37 cellular contexts compared by ENCODE assay signal in genomic region chr17:61345825-61346628, GRCh38. TPM values are rescaled to one million over a fixed set of nuclear protein-coding genes. Genes with fewer than 3 reads are reported as not detected.
"Had no signal": no experiment of that assay in that cellular context is flagged by ENCODE, and none has a peak within 500 bp of the region (broad histone marks: within the 10 kb centered on the region; RNA-seq: fewer than 3 reads in every experiment).

No MANE protein-coding gene starts in this region.

- H3K36me3 ChIP-seq: ascending aorta, cardiac muscle cell, colonic mucosa, gastrocnemius medialis, lower lobe of right lung, stomach, thyroid gland, upper lobe of right lung, WERI-Rb-1 had no signal

- H3K9me3 ChIP-seq: ascending aorta, colonic mucosa, gastrocnemius medialis, lower lobe of right lung, stomach, thyroid gland, upper lobe of right lung had no signal

- DNase-seq: activated CD4-positive, alpha-beta T cell treated with anti-CD3 and anti-CD28 coated beads for 48 hours; activated CD4-positive, alpha-beta T cell treated with anti-CD3 and anti-CD28 coated beads, Interleukin-2, amount 50 U/mL, for 48 hours; activated CD8-positive, alpha-beta memory T cell treated with anti-CD3 and anti-CD28 coated beads, Interleukin-2, amount 50 U/mL, for 4 hours; activated gamma-delta T cell; activated naive CD4-positive, alpha-beta T cell treated with anti-CD3 and anti-CD28 coated beads, Interleukin-2, amount 10 ng/mL, durations not matched to agents 7 days and 5 days; activated naive CD8-positive, alpha-beta T cell treated with anti-CD3 and anti-CD28 coated beads, Interleukin-2, amount 10 ng/mL, durations not matched to agents 7 days and 5 days; activated T-cell treated with anti-CD3 and anti-CD28 coated beads, Interleukin-2, amount 50 U/mL, for 1 hour; cerebellar nuclear complex; colonic mucosa; effector CD8-positive, alpha-beta T cell; gastrocnemius medialis; glutamatergic neuron; hippocampal formation; left colon; lower lobe of right lung; mesenchymal stem cell; naive thymus-derived CD8-positive, alpha-beta T cell; occipital lobe; stimulated activated CD4-positive, alpha-beta T cell treated with anti-CD3 and anti-CD28 coated beads, Interleukin-12 subunit alpha, Interleukin-12 subunit beta, amount 100 ng/mL, for 4 hours; stimulated activated CD4-positive, alpha-beta T cell treated with anti-CD3 and anti-CD28 coated beads, Interleukin-4, amount 100 ng/mL, for 24 hours; stimulated activated CD8-positive, alpha-beta memory T cell treated with anti-CD3 and anti-CD28 coated beads, Interleukin-4, amount 100 ng/mL, for 48 hours; stomach; T-helper 17 cell; T1000; thyroid gland; upper lobe of right lung; WERI-Rb-1 had no signal

- H3K4me3 ChIP-seq: ascending aorta, cardiac muscle cell, colonic mucosa, gastrocnemius medialis, lower lobe of right lung, stomach, thyroid gland, upper lobe of right lung had no signal

- H3K27ac ChIP-seq: ascending aorta, colonic mucosa, gastrocnemius medialis, lower lobe of right lung, stomach, thyroid gland, upper lobe of right lung, WERI-Rb-1 had no signal

- H3K27me3 ChIP-seq: ascending aorta, cardiac muscle cell, colonic mucosa, gastrocnemius medialis, stomach, thyroid gland, upper lobe of right lung had no signal

- FAIRE-seq: endometrium, keratinocyte had no signal

- ATAC-seq: activated CD4-positive, CD25-positive, alpha-beta regulatory T cell treated with anti-CD3 and anti-CD28 coated beads, Interleukin-2, amount 50 U/mL, for 24 hours; gastrocnemius medialis; left colon; lower lobe of right lung; naive thymus-derived CD8-positive, alpha-beta T cell; stimulated activated memory B cell treated with anti-CD40 and anti-IgM and Interleukin-4, amounts not matched to agents 10 μg/mL and 1 μg/mL and 100 μg/mL, for 72 hours; T-helper 17 cell; upper lobe of right lung had no signal

- H3K4me1 ChIP-seq: ascending aorta, colonic mucosa, gastrocnemius medialis, lower lobe of right lung, stomach, upper lobe of right lung had no signal

RNA-seq across cellular contexts. Expression of gene TBX2, which starts 53.6 kb away (rescaled TPM):
- total RNA-seq: activated CD8-positive, alpha-beta memory T cell treated with anti-CD3 and anti-CD28 coated beads for 36 hours; activated naive CD8-positive, alpha-beta T cell treated with anti-CD3 and anti-CD28 coated beads, Interleukin-2, amount 10 ng/mL, durations not matched to agents 7 days and 5 days; activated T-helper 1 cell treated with anti-CD3 and anti-CD28 coated beads, Interleukin-12 subunit alpha, Interleukin-12 subunit beta, Interleukin-2, Interleukin-4 antibody, amounts not matched to agents 30 ng/mL and 10 ng/mL and 1 ng/mL, durations not matched to agents 14 hours and 24 hours and 36 hours; dermis microvascular lymphatic vessel endothelial cell; pulmonary artery endothelial cell had no signal
- polyA plus RNA-seq: keratinocyte; naive thymus-derived CD8-positive, alpha-beta T cell had no signal
